Comparison of ENCODE assay signal across 10 cellular contexts in genomic region chr3:103440539-103441113, GRCh38.
A peak's percentile ranks its signal among the peaks of the same experiment; 100 is the strongest.
DNase-seq lines count a peak whose midpoint lies in the region; ATAC-seq and TF ChIP-seq lines count a peak whose summit lies in the region.
"Had no signal": no experiment of that assay in that cellular context is flagged by ENCODE, and none has a peak within 500 bp of the region (broad histone marks: within the 10 kb centered on the region; RNA-seq: fewer than 3 reads in every experiment).

No MANE protein-coding gene starts in this region.

- CTCF ChIA-PET in RWPE1 (lab: Yijun Ruan, JAX), result interaction anchor here (0.6 to 0.7 kb wide), 3 partner anchors 98 to 168 kb away, joined by 3 to 5 read pairs (median 4); no protein-coding TSS in a partner anchor

- peaks cover 7 to 12% of the 10 kb centered on the region in 2 donors for H3K9me3 Mint-ChIP-seq in activated naive CD4-positive, alpha-beta T cell treated with anti-CD3 and anti-CD28 coated beads, Interleukin-2, amount 50 U/mL, for 72 hours

- H3K27ac Mint-ChIP-seq in activated naive CD4-positive, alpha-beta T cell treated with anti-CD3 and anti-CD28 coated beads, Interleukin-2, amount 50 U/mL, for 72 hours, result no peak overlapping the region
- H3K27ac Mint-ChIP-seq: activated naive CD8-positive, alpha-beta T cell; memory B cell had no signal

- no peak overlapping the region for H3K4me3 ChIP-seq in retinal pigment epithelial cell (ENCODE audit: low read length)

- TF ChIP-seq CTCF in RWPE1 (conservative IDR thresholded peaks at IDR 0.05; ENCODE audit: low read depth) (peak; percentile 20; the same call in 1 of the 2 replicates), retinal pigment epithelial cell (conservative IDR thresholded peaks at IDR 0.05; ENCODE audit: low read depth, low read length) (peak; percentile 34)

- peak; percentile 38 for DNase-seq in DMS 273 (lab: John Stamatoyannopoulos, UW; ENCODE audit: unreplicated experiment)
- no peak for DNase-seq in DMS 273 treated with DMSO at 0.1 percent for 48 hours (lab: John Stamatoyannopoulos, UW)
- DNase-seq in RWPE1 (ENCODE audit: low spot score), result peak; percentile 1
- DNase-seq in retinal pigment epithelial cell (ENCODE audit: low read depth), result no peak
- DNase-seq in NCI-H774 (lab: John Stamatoyannopoulos, UW), result no peak
- no peak for DNase-seq in left lobe of liver (ENCODE audit: low spot score)
- no peak for DNase-seq in activated naive CD4-positive, alpha-beta T cell treated with anti-CD3 and anti-CD28 coated beads, Interleukin-2, amount 50 U/mL, for 72 hours (ENCODE audit: low spot score in 2 of 2)

- no peaks in the 10 kb centered on the region for H3K36me3 Mint-ChIP-seq in activated naive CD4-positive, alpha-beta T cell treated with anti-CD3 and anti-CD28 coated beads, Interleukin-2, amount 50 U/mL, for 72 hours
- H3K36me3 Mint-ChIP-seq: activated naive CD8-positive, alpha-beta T cell; memory B cell had no signal

- ATAC-seq in HG03060 (IDR thresholded peaks at IDR 0.05; ENCODE audit: low read depth, unreplicated experiment) (peak; percentile 91), left lobe of liver (no peak)
- no peak for ATAC-seq in activated naive CD4-positive, alpha-beta T cell treated with anti-CD3 and anti-CD28 coated beads, Interleukin-2, amount 50 U/mL, for 72 hours

- H3K27ac ChIP-seq in RWPE1, result no peak overlapping the region

- POLR2A ChIA-PET in RWPE1 (lab: Yijun Ruan, JAX; ENCODE audit: low non-redundant PET), result no interaction called here

Comparison
In these comparisons a context has a peak if more than half of its experiments do, and no peak if none do; other contexts are left out.
1. DNase-seq: peak in DMS 273 (single experiment) and RWPE1 (single experiment); none in DMS 273 treated with DMSO at 0.1 percent for 48 hours (single experiment), retinal pigment epithelial cell (single experiment), NCI-H774 (single experiment), left lobe of liver (single experiment) and activated naive CD4-positive, alpha-beta T cell treated with anti-CD3 and anti-CD28 coated beads, Interleukin-2, amount 50 U/mL, for 72 hours (0 of 2).